ENCODE assay signal across 8 cellular contexts in genomic region chr3:133037440-133037839, GRCh38. TPM values are rescaled to one million over a fixed set of nuclear protein-coding genes. Genes with fewer than 3 reads are reported as not detected.
DNase-seq lines count a peak whose midpoint lies in the region; ATAC-seq and TF ChIP-seq lines count a peak whose summit lies in the region.

No MANE protein-coding gene starts in this region.

- H3K36me3 ChIP-seq in colonic mucosa (no peaks in the 10 kb centered on the region), neuron (ENCODE audit: insufficient read depth, low read length) (no peaks in the 10 kb centered on the region)

- H3K4me1 ChIP-seq in colonic mucosa (no peaks in the 10 kb centered on the region), neuron (ENCODE audit: insufficient read depth, low read length) (no peaks in the 10 kb centered on the region)

- H3K27me3 ChIP-seq in colonic mucosa (peaks cover 17% of the 10 kb centered on the region), neuron (ENCODE audit: insufficient read depth, low read length) (peaks cover 42% of the 10 kb centered on the region)

- no peak overlapping the region for H3K9ac ChIP-seq in colonic mucosa (ENCODE audit: low read depth in 2 of 2, low read length in 2 of 2)

- H3K9me3 ChIP-seq in colonic mucosa (no peaks in the 10 kb centered on the region), neuron (ENCODE audit: low read length) (no peaks in the 10 kb centered on the region)

- DNase-seq in DMS153 treated with DMSO at 0.1 percent for 48 hours (lab: John Stamatoyannopoulos, UW; ENCODE audit: unreplicated experiment) (peak; percentile 47), NCI-H146 (lab: John Stamatoyannopoulos, UW) (peak; percentile 79), colonic mucosa (no peak), SKM-1 (lab: John Stamatoyannopoulos, UW; ENCODE audit: unreplicated experiment) (no peak)

- H2AFZ ChIP-seq in neuron (ENCODE audit: low read depth, low read length): peak overlapping the region; percentile 64

- H3K4me3 ChIP-seq in colonic mucosa: peak overlapping the region; percentile 31
- peak overlapping the region; percentile 35 for H3K4me3 ChIP-seq in neuron (ENCODE audit: low read length)

- ATAC-seq in GM19455 (IDR thresholded peaks at IDR 0.05; ENCODE audit: unreplicated experiment): no peak
- no peak for ATAC-seq in HG03571 (IDR thresholded peaks at IDR 0.05; ENCODE audit: unreplicated experiment)
- no peak for ATAC-seq in HG03354 (IDR thresholded peaks at IDR 0.05; ENCODE audit: poor library complexity, severe bottlenecking, unreplicated experiment)

- intact Hi-C loops in colonic mucosa (cut with DNase I): no loop called here

- H3K27ac ChIP-seq in colonic mucosa: no peak overlapping the region

- no peak for TF ChIP-seq CTCF in colonic mucosa (IDR thresholded peaks at IDR 0.05)

RNA-seq across cellular contexts. Expression of gene TMEM108, which starts 0.8 kb away (rescaled TPM):
- total RNA-seq in colonic mucosa: under 1 TPM; 0.20 to 0.82 TPM

Comparison
In these comparisons a context has a peak if more than half of its experiments do, and no peak if none do; other contexts are left out.
1. DNase-seq: peak in DMS153 treated with DMSO at 0.1 percent for 48 hours (single experiment) and NCI-H146 (single experiment); none in colonic mucosa (single experiment) and SKM-1 (single experiment).